In the genomic region with DNA sequence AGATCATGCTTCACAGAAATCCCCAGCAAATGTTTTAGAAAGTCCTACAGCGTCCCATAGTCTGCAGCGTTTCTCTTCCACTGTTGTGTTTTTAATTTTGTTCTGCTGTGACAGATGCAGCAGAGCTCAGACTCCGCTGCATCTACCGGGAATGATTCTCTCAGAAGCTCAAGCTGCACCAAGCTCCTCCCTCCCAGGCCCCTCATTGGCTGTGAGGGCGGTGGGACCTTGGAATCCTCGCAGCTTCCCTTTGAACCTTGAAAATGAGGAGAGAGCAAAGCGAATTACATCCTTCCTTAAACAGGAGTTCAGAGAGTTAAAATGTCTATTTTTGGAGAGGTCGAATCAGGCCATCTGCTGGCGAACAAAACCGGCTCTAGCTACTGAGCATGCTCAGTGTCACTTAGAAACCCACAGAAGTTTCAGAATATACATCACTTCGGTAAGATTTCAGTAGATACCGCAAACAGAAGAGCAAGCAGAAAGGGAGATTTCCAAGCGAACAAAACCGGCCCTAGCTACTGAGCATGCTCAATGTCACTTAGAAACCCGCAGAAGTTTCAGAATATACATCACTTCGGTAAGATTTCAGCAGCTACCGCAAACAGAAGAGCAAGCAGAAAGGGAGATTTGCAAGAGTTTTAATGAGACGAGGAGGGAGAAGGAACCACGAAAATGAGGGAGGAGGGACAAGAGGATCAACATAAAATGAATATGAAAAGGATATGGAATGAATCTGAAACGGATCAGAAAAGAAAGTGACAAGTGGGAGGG, we compare ENCODE assay signal across 8 cellular contexts. TPM values are rescaled to one million over a fixed set of nuclear protein-coding genes. Genes with fewer than 3 reads are reported as not detected.
DNase-seq lines count a peak whose midpoint lies in the region; ATAC-seq and TF ChIP-seq lines count a peak whose summit lies in the region.

A gene (minus strand): TSS at position 144 of the 774 bp plus-strand sequence. CDS start 188 bp downstream, outside the sequence.

- TSS peak; percentile 76 for BruUV-seq in OCI-LY7 (replicated peaks; lab: Mats Ljungman, UMichigan)

- peaks cover 30% of the 10 kb centered on the region for H3K4me1 Mint-ChIP-seq in stimulated activated effector memory CD8-positive, alpha-beta T cell treated with anti-CD3 and anti-CD28 coated beads, Interleukin-12 subunit alpha, Interleukin-12 subunit beta, amount 100 ng/mL, for 72 hours

- H3K4me1 ChIP-seq in OCI-LY7 (ENCODE audit: insufficient read depth, low read length, poor library complexity, severe bottlenecking) (peaks cover 51% of the 10 kb centered on the region), esophagus squamous epithelium (peaks cover 0 to 19% (median 4%) of the 10 kb centered on the region in 3 donors), muscle layer of duodenum (ENCODE audit: control insufficient read depth in 1 of 2, insufficient read depth in 2 of 2, low read length in 2 of 2) (peaks cover 0 to 15% of the 10 kb centered on the region in 2 donors)

- in situ Hi-C loops in Caki2 (cut with HindIII; ENCODE audit: low pct_unique_long_range_greater_than_20kb, low sequenced_read_pairs): no loop called here

- no peaks in the 10 kb centered on the region for H3K9me2 ChIP-seq in OCI-LY7 (ENCODE audit: insufficient read depth, low read length)

- H4K20me1 ChIP-seq in OCI-LY7 (ENCODE audit: insufficient read depth, low read length): no peaks in the 10 kb centered on the region

- intact Hi-C loops in OCI-LY7 (cut with micrococcal nuclease; ENCODE audit: unreplicated experiment) (loop anchor here (5.0 to 10.0 kb wide), 2 partner anchors 487 to 605 kb away; a partner anchor contains a TSS), esophagus squamous epithelium (cut with DNase I) (no loop called here)

- peak within 1 kb of the TSS; percentile 97 for H2AFZ ChIP-seq in OCI-LY7 (ENCODE audit: low read length)

- DNase-seq in Caki2 (ENCODE audit: low read depth): peak; percentile 74
- DNase-seq in HS-5 (ENCODE audit: low read depth): peak; percentile 65
- peak; percentile 87 for DNase-seq in OCI-LY7 (ENCODE audit: low spot score)
- DNase-seq in activated T-cell treated with anti-CD3 and anti-CD28 coated beads for 48 hours (ENCODE audit: low read depth): peak; percentile 43
- DNase-seq in esophagus squamous epithelium (lab: John Stamatoyannopoulos, UW): no peak
- DNase-seq in stimulated activated effector memory CD8-positive, alpha-beta T cell treated with anti-CD3 and anti-CD28 coated beads, Interleukin-12 subunit alpha, Interleukin-12 subunit beta, amount 100 ng/mL, for 72 hours (ENCODE audit: low spot score in 2 of 2): peak; percentile 56 to 88

- no peaks in the 10 kb centered on the region for H3K27me3 ChIP-seq in esophagus squamous epithelium
- no peaks in the 10 kb centered on the region for H3K27me3 ChIP-seq in muscle layer of duodenum (ENCODE audit: low read depth, low read length)

- POLR2A ChIA-PET in OCI-LY7 (lab: Charles Lee): interaction anchor here (0.6 to 1.7 kb wide), 9 partner anchors 9 to 907 kb away, joined by 3 to 7 read pairs (median 4); no protein-coding TSS in a partner anchor

- 0 to 1% methylated on average over 17 to 20 of the region's 20 CpGs for WGBS in esophagus squamous epithelium, 2 donors

- CTCF ChIA-PET in OCI-LY7 (lab: Charles Lee; ENCODE audit: unreplicated experiment): no interaction called here

- TF ChIP-seq CTCF in OCI-LY7 (conservative IDR thresholded peaks at IDR 0.05; ENCODE audit: low read length) (peak; percentile 55), esophagus squamous epithelium (IDR thresholded peaks at IDR 0.05) (peak in 3 of 6 experiments; percentile 7 to 29 (median 7))

- H3K36me3 ChIP-seq in OCI-LY7 (ENCODE audit: insufficient read depth, low read length) (no peaks in the 10 kb centered on the region), esophagus squamous epithelium (no peaks in the 10 kb centered on the region), muscle layer of duodenum (ENCODE audit: control insufficient read depth in 1 of 2, insufficient read depth in 2 of 2, low read length in 2 of 2) (no peaks in the 10 kb centered on the region)

- H3K4me3 ChIP-seq in OCI-LY7 (ENCODE audit: low read depth, low read length, poor library complexity, severe bottlenecking): peak within 1 kb of the TSS; percentile 74
- peak within 1 kb of the TSS; percentile 28 to 71 (median 46) for H3K4me3 ChIP-seq in esophagus squamous epithelium
- peak within 1 kb of the TSS; percentile 73 to 77 for H3K4me3 ChIP-seq in muscle layer of duodenum (ENCODE audit: low read depth in 1 of 2, low read length in 2 of 2)

- peaks cover 24% of the 10 kb centered on the region; the same call in 1 of the 2 replicates for H3K79me2 ChIP-seq in OCI-LY7 (ENCODE audit: insufficient read depth, low read depth, low read length)

- no peaks in the 10 kb centered on the region for H3K9me3 ChIP-seq in OCI-LY7 (ENCODE audit: low read length)
- H3K9me3 ChIP-seq in esophagus squamous epithelium: no peaks in the 10 kb centered on the region
- H3K9me3 ChIP-seq in muscle layer of duodenum (ENCODE audit: control insufficient read depth in 1 of 2, low read length in 2 of 2): no peaks in the 10 kb centered on the region

- no peak within 1 kb of the TSS for H3K27ac Mint-ChIP-seq in stimulated activated effector memory CD8-positive, alpha-beta T cell treated with anti-CD3 and anti-CD28 coated beads, Interleukin-12 subunit alpha, Interleukin-12 subunit beta, amount 100 ng/mL, for 72 hours

- H3K36me3 Mint-ChIP-seq in stimulated activated effector memory CD8-positive, alpha-beta T cell treated with anti-CD3 and anti-CD28 coated beads, Interleukin-12 subunit alpha, Interleukin-12 subunit beta, amount 100 ng/mL, for 72 hours: peaks cover 7% of the 10 kb centered on the region

- TF ChIP-seq POLR2A in esophagus squamous epithelium (IDR thresholded peaks at IDR 0.05): peak in 2 of 4 donors; percentile 2 to 42

- no peaks in the 10 kb centered on the region for H3K9me3 Mint-ChIP-seq in stimulated activated effector memory CD8-positive, alpha-beta T cell treated with anti-CD3 and anti-CD28 coated beads, Interleukin-12 subunit alpha, Interleukin-12 subunit beta, amount 100 ng/mL, for 72 hours

- H3K27ac ChIP-seq in OCI-LY7 (ENCODE audit: low read depth, low read length, poor library complexity, severe bottlenecking) (peak within 1 kb of the TSS; percentile 87), esophagus squamous epithelium (peak within 1 kb of the TSS; percentile 57 to 80 (median 69)), muscle layer of duodenum (ENCODE audit: low read length) (peak within 1 kb of the TSS; percentile 64)

- no peak within 1 kb of the TSS for H3K4me3 Mint-ChIP-seq in stimulated activated effector memory CD8-positive, alpha-beta T cell treated with anti-CD3 and anti-CD28 coated beads, Interleukin-12 subunit alpha, Interleukin-12 subunit beta, amount 100 ng/mL, for 72 hours

- peak; percentile 77 for ATAC-seq in GM21367 (IDR thresholded peaks at IDR 0.05; ENCODE audit: unreplicated experiment)
- ATAC-seq in stimulated activated effector memory CD8-positive, alpha-beta T cell treated with anti-CD3 and anti-CD28 coated beads, Interleukin-12 subunit alpha, Interleukin-12 subunit beta, amount 100 ng/mL, for 72 hours: peak; percentile 85

- peak within 1 kb of the TSS; percentile 91 for H3K4me2 ChIP-seq in OCI-LY7 (ENCODE audit: low read length)

RNA-seq across cellular contexts. Expression of the gene that starts here (rescaled TPM):
- total RNA-seq in Caki2 (2014; rRNA removed; shearing (Covaris generic); ENCODE audit: low replicate concordance): not detected in 2 replicates
- total RNA-seq in OCI-LY7 (2014; rRNA removed; shearing (Covaris generic)): 1.2 and 1.5 TPM in 2 replicates
- total RNA-seq in OCI-LY7 (2022) (1.9 and 2.4 TPM in 2 replicates), esophagus squamous epithelium (under 1 TPM; 0.09 to 0.38 (median 0.12) TPM)

Comparison
In these comparisons a context has a peak if more than half of its experiments do, and no peak if none do; other contexts are left out.
1. Peak in DNase-seq in Caki2; RNA of the gene not detected or under 1 TPM.